ENCODE assay signal across 9 cellular contexts in genomic region chr1:215569987-215570824, GRCh38. TPM values are rescaled to one million over a fixed set of nuclear protein-coding genes. Genes with fewer than 3 reads are reported as not detected.
DNase-seq lines count a peak whose midpoint lies in the region; TF ChIP-seq lines count a peak whose summit lies in the region.
"Had no signal": no experiment of that assay in that cellular context is flagged by ENCODE, and none has a peak within 500 bp of the region (broad histone marks: within the 10 kb centered on the region; RNA-seq: fewer than 3 reads in every experiment).

No MANE protein-coding gene starts in this region.

- no peaks in the 10 kb centered on the region for H4K20me1 ChIP-seq in GM23248 (ENCODE audit: insufficient read depth)

- no peaks in the 10 kb centered on the region for H3K9me2 ChIP-seq in GM23248 (ENCODE audit: insufficient read depth)

- DNase-seq in GM23248 (peak; percentile 33), NCI-H69 (lab: John Stamatoyannopoulos, UW) (peak; percentile 30), epithelial cell of esophagus (ENCODE audit: low read depth) (no peak), sigmoid colon (no peak), ovary (no peak), HK-2 (ENCODE audit: unreplicated experiment) (no peak), RPMI8226 (no peak)
- DNase-seq: Kasumi-1 had no signal

- TF ChIP-seq CTCF in epithelial cell of esophagus (IDR thresholded peaks at IDR 0.05; ENCODE audit: insufficient read depth, low read depth, low read length, missing control alignments) (no peak), sigmoid colon (IDR thresholded peaks at IDR 0.05) (no peak), ovary (IDR thresholded peaks at IDR 0.05) (no peak)

- no peak for TF ChIP-seq POLR2A in sigmoid colon (IDR thresholded peaks at IDR 0.05)
- TF ChIP-seq POLR2A in ovary (IDR thresholded peaks at IDR 0.05) = no peak

- H3K9ac ChIP-seq in GM23248 = peak overlapping the region; percentile 86; the same call in 1 of the 2 replicates

- H3K36me3 ChIP-seq in GM23248 (ENCODE audit: low read depth) = no peaks in the 10 kb centered on the region
- peaks cover 0 to 5% (median 0%) of the 10 kb centered on the region in 4 donors for H3K36me3 ChIP-seq in sigmoid colon
- no peaks in the 10 kb centered on the region for H3K36me3 ChIP-seq in ovary
- H3K36me3 ChIP-seq: neutrophil had no signal

- no peaks in the 10 kb centered on the region for H3K27me3 ChIP-seq in GM23248 (replicated peaks; ENCODE audit: insufficient read depth)
- no peaks in the 10 kb centered on the region for H3K27me3 ChIP-seq in sigmoid colon
- no peaks in the 10 kb centered on the region for H3K27me3 ChIP-seq in ovary

- H2AFZ ChIP-seq in GM23248 = no peak overlapping the region

- H3K79me2 ChIP-seq in GM23248 (ENCODE audit: insufficient read depth) = peaks cover 68% of the 10 kb centered on the region

- H3K4me2 ChIP-seq in GM23248 (ENCODE audit: unreplicated experiment) = peak overlapping the region; percentile 96

- H3F3A ChIP-seq in GM23248 (ENCODE audit: insufficient read depth) = peaks cover 40% of the 10 kb centered on the region

- 43 to 45% methylated on average over 3 of the region's 3 CpGs for WGBS in GM23248 (ENCODE audit: low coverage in 1 of 2, low lambda C conversion rate in 2 of 2, missing lambda C conversion rate in 2 of 2), 2 experiments
- WGBS in sigmoid colon, 2 donors = 22 to 59% methylated on average over 3 of the region's 3 CpGs
- WGBS in ovary, 3 donors = 59 to 68% (median 64%) methylated on average over 3 of the region's 3 CpGs

- in situ Hi-C loops in GM23248 (cut with MboI) = no loop called here

- H3K27ac ChIP-seq in GM23248 (peak overlapping the region; percentile 81), sigmoid colon (peak overlapping the region in 3 of 4 donors; percentile 94 to 97 (median 96)), ovary (no peak overlapping the region)
- H3K27ac ChIP-seq: neutrophil had no signal

- H3K4me1 ChIP-seq in GM23248 (ENCODE audit: insufficient read depth) (peaks cover 35% of the 10 kb centered on the region), sigmoid colon (peaks cover 0 to 57% (median 51%) of the 10 kb centered on the region in 4 donors), ovary (ENCODE audit: insufficient read depth) (peaks cover 6% of the 10 kb centered on the region)

- intact Hi-C loops in sigmoid colon (cut with DNase I) (loop anchor here (5.0 kb wide), 1 partner anchor 32 kb away; no protein-coding TSS in a partner anchor), ovary (cut with DNase I) (no loop called here)

- no peaks in the 10 kb centered on the region for H3K9me3 ChIP-seq in GM23248 (ENCODE audit: low read depth)
- no peaks in the 10 kb centered on the region for H3K9me3 ChIP-seq in sigmoid colon
- H3K9me3 ChIP-seq in ovary = no peaks in the 10 kb centered on the region
- H3K9me3 ChIP-seq: neutrophil had no signal

- H3K4me3 ChIP-seq in GM23248 (peak overlapping the region; percentile 93), epithelial cell of esophagus (ENCODE audit: low read length) (peak overlapping the region; percentile 11), sigmoid colon (peak overlapping the region in 2 of 4 donors; percentile 79 to 92), ovary (no peak overlapping the region)

- TF ChIP-seq EP300 in sigmoid colon (IDR thresholded peaks at IDR 0.05) = no peak
- no peak for TF ChIP-seq EP300 in ovary (IDR thresholded peaks at IDR 0.05)

RNA-seq across cellular contexts. Expression of gene KCTD3, which starts 3.1 kb away (rescaled TPM):
- total RNA-seq in GM23248 (2014; rRNA removed; shearing (Covaris generic)) = 25.7 and 32.0 TPM in 2 replicates
- polyA plus RNA-seq in GM23248 (2016; fragmentation: Nextera tagmentation; extraction: Ambion mirVana) (17.5 and 17.7 TPM in 2 replicates), sigmoid colon (10 to 100 TPM; 17.6 to 36.0 (median 27.0) TPM), ovary (10 to 100 TPM; 23.8 to 26.8 TPM)
- total RNA-seq in sigmoid colon (100 to 1,000 TPM in 3 of 4 donors, 10 to 100 TPM in 1; 93.0 to 136 (median 124) TPM), ovary (10 to 100 TPM; 28.3 to 39.1 (median 30.7) TPM)

Comparison
In these comparisons a context has a peak if more than half of its experiments do, and no peak if none do; other contexts are left out.
1. DNase-seq: peak in GM23248 (single experiment) and NCI-H69 (single experiment); none in epithelial cell of esophagus (single experiment), sigmoid colon (single experiment), ovary (0 of 5), HK-2 (single experiment) and RPMI8226 (single experiment).
2. H3K27ac ChIP-seq: peak in GM23248 (single experiment) and sigmoid colon (3 of 4); none in ovary (0 of 2).